Comparison of ENCODE assay signal across 18 cellular contexts in genomic region chr1:33151115-33151514, GRCh38. TPM values are rescaled to one million over a fixed set of nuclear protein-coding genes. Genes with fewer than 3 reads are reported as not detected.
DNase-seq lines count a peak whose midpoint lies in the region; ATAC-seq and TF ChIP-seq lines count a peak whose summit lies in the region.
"Had no signal": no experiment of that assay in that cellular context is flagged by ENCODE, and none has a peak within 500 bp of the region (broad histone marks: within the 10 kb centered on the region; RNA-seq: fewer than 3 reads in every experiment).

No MANE protein-coding gene starts in this region.

- TF ChIP-seq CTCF in type B pancreatic cell (conservative IDR thresholded peaks at IDR 0.05) (no peak), gastrocnemius medialis (IDR thresholded peaks at IDR 0.05 in 4 of 5, conservative IDR thresholded peaks at IDR 0.05 in 1 of 5) (no peak)

- peak overlapping the region in 2 of 4 donors; percentile 66 to 77 for H3K27ac ChIP-seq in gastrocnemius medialis
- H3K27ac ChIP-seq: cardiac muscle cell had no signal

- H3K4me1 ChIP-seq in gastrocnemius medialis: peaks cover 11 to 21% of the 10 kb centered on the region in 2 donors

- no peaks in the 10 kb centered on the region for H3K9me3 ChIP-seq in gastrocnemius medialis
- H3K9me3 ChIP-seq: gastroesophageal sphincter, tibial nerve had no signal

- H3K27me3 Mint-ChIP-seq in activated T-helper 1 cell treated with anti-CD3 and anti-CD28 coated beads, Interleukin-12 subunit alpha, Interleukin-12 subunit beta, Interleukin-2, Interleukin-4 antibody, amounts not matched to agents 30 ng/mL and 10 ng/mL and 1 ng/mL, durations not matched to agents 14 hours and 24 hours and 36 hours (ENCODE audit: insufficient read depth): no peaks in the 10 kb centered on the region
- H3K27me3 Mint-ChIP-seq in type B pancreatic cell: no peaks in the 10 kb centered on the region
- H3K27me3 Mint-ChIP-seq in activated T-cell treated with anti-CD3 and anti-CD28 coated beads, Interleukin-2, amount 50 U/mL, for 24 hours: no peaks in the 10 kb centered on the region
- H3K27me3 Mint-ChIP-seq: activated naive CD8-positive, alpha-beta T cell treated with anti-CD3 and anti-CD28 coated beads, Interleukin-2, amount 10 ng/mL, durations not matched to agents 7 days and 5 days had no signal

- no peak overlapping the region for H3K4me3 Mint-ChIP-seq in activated T-helper 1 cell treated with anti-CD3 and anti-CD28 coated beads, Interleukin-12 subunit alpha, Interleukin-12 subunit beta, Interleukin-2, Interleukin-4 antibody, amounts not matched to agents 30 ng/mL and 10 ng/mL and 1 ng/mL, durations not matched to agents 14 hours and 24 hours and 36 hours
- H3K4me3 Mint-ChIP-seq in type B pancreatic cell: peak overlapping the region; percentile 25
- H3K4me3 Mint-ChIP-seq in activated T-cell treated with anti-CD3 and anti-CD28 coated beads, Interleukin-2, amount 50 U/mL, for 24 hours: no peak overlapping the region
- H3K4me3 Mint-ChIP-seq: activated naive CD8-positive, alpha-beta T cell treated with anti-CD3 and anti-CD28 coated beads, Interleukin-2, amount 10 ng/mL, durations not matched to agents 7 days and 5 days had no signal

- TF ChIP-seq POLR2A in gastrocnemius medialis (IDR thresholded peaks at IDR 0.05): no peak

- in situ Hi-C loops in gastrocnemius medialis (cut with MboI; ENCODE audit: low sequenced_read_pairs in 4 of 4): no loop called here

- intact Hi-C loops in activated T-helper 1 cell treated with anti-CD3 and anti-CD28 coated beads, Interleukin-12 subunit alpha, Interleukin-12 subunit beta, Interleukin-2, Interleukin-4 antibody, amounts not matched to agents 30 ng/mL and 10 ng/mL and 1 ng/mL, durations not matched to agents 14 hours and 24 hours and 36 hours (cut with micrococcal nuclease): no loop called here
- intact Hi-C loops in left colon (cut with DNase I, micrococcal nuclease): no loop called here
- intact Hi-C loops in gastrocnemius medialis (cut with DNase I; ENCODE audit: low total_unique reads): no loop called here

- H3K4me3 ChIP-seq in gastrocnemius medialis: no peak overlapping the region
- H3K4me3 ChIP-seq: cardiac muscle cell, gastroesophageal sphincter, tibial nerve had no signal

- no peaks in the 10 kb centered on the region for H3K36me3 Mint-ChIP-seq in activated naive CD4-positive, alpha-beta T cell treated with anti-CD3 and anti-CD28 coated beads, Interleukin-2, amount 50 U/mL, for 72 hours
- peaks cover 7% of the 10 kb centered on the region for H3K36me3 Mint-ChIP-seq in activated T-helper 1 cell treated with anti-CD3 and anti-CD28 coated beads, Interleukin-12 subunit alpha, Interleukin-12 subunit beta, Interleukin-2, Interleukin-4 antibody, amounts not matched to agents 30 ng/mL and 10 ng/mL and 1 ng/mL, durations not matched to agents 14 hours and 24 hours and 36 hours (ENCODE audit: low read depth)
- H3K36me3 Mint-ChIP-seq in type B pancreatic cell: peaks cover 20% of the 10 kb centered on the region
- H3K36me3 Mint-ChIP-seq in activated T-cell treated with anti-CD3 and anti-CD28 coated beads, Interleukin-2, amount 50 U/mL, for 24 hours (ENCODE audit: low read depth): peaks cover 25% of the 10 kb centered on the region

- ATAC-seq in activated naive CD4-positive, alpha-beta T cell treated with anti-CD3 and anti-CD28 coated beads, Interleukin-2, amount 50 U/mL, for 72 hours: no peak
- ATAC-seq in left colon: peak; percentile 58
- ATAC-seq in HG02642 (IDR thresholded peaks at IDR 0.05; ENCODE audit: poor library complexity, unreplicated experiment): no peak
- ATAC-seq in gastrocnemius medialis: no peak
- ATAC-seq: gastroesophageal sphincter, Right ventricle myocardium inferior had no signal

- DNase-seq in activated naive CD4-positive, alpha-beta T cell treated with anti-CD3 and anti-CD28 coated beads, Interleukin-2, amount 50 U/mL, for 72 hours (ENCODE audit: low spot score in 2 of 2): no peak
- DNase-seq in activated naive CD4-positive, alpha-beta T cell (lab: John Stamatoyannopoulos, UW): no peak
- no peak for DNase-seq in activated T-helper 1 cell treated with anti-CD3 and anti-CD28 coated beads, Interleukin-12 subunit alpha, Interleukin-12 subunit beta, Interleukin-2, Interleukin-4 antibody, amounts not matched to agents 30 ng/mL and 10 ng/mL and 1 ng/mL, durations not matched to agents 14 hours and 24 hours and 36 hours (ENCODE audit: low spot score)
- no peak for DNase-seq in left colon
- DNase-seq in type B pancreatic cell (ENCODE audit: extremely low spot score, unreplicated experiment): no peak
- no peak for DNase-seq in activated T-cell treated with anti-CD3 and anti-CD28 coated beads, Interleukin-2, amount 50 U/mL, for 24 hours
- no peak for DNase-seq in gastrocnemius medialis
- DNase-seq: activated CD4-positive, alpha-beta T cell treated with anti-CD3 and anti-CD28 coated beads for 4 hours; activated naive CD8-positive, alpha-beta T cell treated with anti-CD3 and anti-CD28 coated beads, Interleukin-2, amount 10 ng/mL, durations not matched to agents 7 days and 5 days; activated T-cell treated with anti-CD3 and anti-CD28 coated beads for 4 hours; COR-L47; MV-4-11; stimulated activated CD4-positive, alpha-beta T cell treated with anti-CD3 and anti-CD28 coated beads, Interleukin-4, amount 100 ng/mL, for 24 hours had no signal

- H3K4me1 Mint-ChIP-seq in activated T-helper 1 cell treated with anti-CD3 and anti-CD28 coated beads, Interleukin-12 subunit alpha, Interleukin-12 subunit beta, Interleukin-2, Interleukin-4 antibody, amounts not matched to agents 30 ng/mL and 10 ng/mL and 1 ng/mL, durations not matched to agents 14 hours and 24 hours and 36 hours (ENCODE audit: low read depth): no peaks in the 10 kb centered on the region
- H3K4me1 Mint-ChIP-seq in type B pancreatic cell (ENCODE audit: unreplicated experiment): peaks cover 44% of the 10 kb centered on the region
- peaks cover 8% of the 10 kb centered on the region for H3K4me1 Mint-ChIP-seq in activated T-cell treated with anti-CD3 and anti-CD28 coated beads, Interleukin-2, amount 50 U/mL, for 24 hours (ENCODE audit: low read depth)

- H3K9me3 Mint-ChIP-seq in activated naive CD4-positive, alpha-beta T cell treated with anti-CD3 and anti-CD28 coated beads, Interleukin-2, amount 50 U/mL, for 72 hours: no peaks in the 10 kb centered on the region
- H3K9me3 Mint-ChIP-seq in activated T-helper 1 cell treated with anti-CD3 and anti-CD28 coated beads, Interleukin-12 subunit alpha, Interleukin-12 subunit beta, Interleukin-2, Interleukin-4 antibody, amounts not matched to agents 30 ng/mL and 10 ng/mL and 1 ng/mL, durations not matched to agents 14 hours and 24 hours and 36 hours: no peaks in the 10 kb centered on the region
- H3K9me3 Mint-ChIP-seq in type B pancreatic cell: no peaks in the 10 kb centered on the region
- no peaks in the 10 kb centered on the region for H3K9me3 Mint-ChIP-seq in activated T-cell treated with anti-CD3 and anti-CD28 coated beads, Interleukin-2, amount 50 U/mL, for 24 hours
- H3K9me3 Mint-ChIP-seq: activated naive CD8-positive, alpha-beta T cell treated with anti-CD3 and anti-CD28 coated beads, Interleukin-2, amount 10 ng/mL, durations not matched to agents 7 days and 5 days had no signal

- H3K36me3 ChIP-seq in gastrocnemius medialis: peaks cover 0 to 10% of the 10 kb centered on the region in 2 donors
- H3K36me3 ChIP-seq: cardiac muscle cell had no signal

- H3K27ac Mint-ChIP-seq in activated naive CD4-positive, alpha-beta T cell treated with anti-CD3 and anti-CD28 coated beads, Interleukin-2, amount 50 U/mL, for 72 hours: peak overlapping the region; percentile 62 to 84
- peak overlapping the region; percentile 46 for H3K27ac Mint-ChIP-seq in activated T-helper 1 cell treated with anti-CD3 and anti-CD28 coated beads, Interleukin-12 subunit alpha, Interleukin-12 subunit beta, Interleukin-2, Interleukin-4 antibody, amounts not matched to agents 30 ng/mL and 10 ng/mL and 1 ng/mL, durations not matched to agents 14 hours and 24 hours and 36 hours
- peak overlapping the region; percentile 68 for H3K27ac Mint-ChIP-seq in type B pancreatic cell
- no peak overlapping the region for H3K27ac Mint-ChIP-seq in activated T-cell treated with anti-CD3 and anti-CD28 coated beads, Interleukin-2, amount 50 U/mL, for 24 hours
- H3K27ac Mint-ChIP-seq: activated naive CD8-positive, alpha-beta T cell treated with anti-CD3 and anti-CD28 coated beads, Interleukin-2, amount 10 ng/mL, durations not matched to agents 7 days and 5 days had no signal

- H3K27me3 ChIP-seq in gastrocnemius medialis: no peaks in the 10 kb centered on the region
- H3K27me3 ChIP-seq: cardiac muscle cell, gastroesophageal sphincter, tibial nerve had no signal

RNA-seq across cellular contexts. Expression of gene TRIM62, which starts 30.7 kb away (rescaled TPM):
- total RNA-seq in activated naive CD4-positive, alpha-beta T cell treated with anti-CD3 and anti-CD28 coated beads, Interleukin-2, amount 50 U/mL, for 72 hours: 1 to 10 TPM; 5.3 to 5.4 TPM
- 4.1 and 4.5 TPM in 2 replicates for total RNA-seq in activated T-helper 1 cell treated with anti-CD3 and anti-CD28 coated beads, Interleukin-12 subunit alpha, Interleukin-12 subunit beta, Interleukin-2, Interleukin-4 antibody, amounts not matched to agents 30 ng/mL and 10 ng/mL and 1 ng/mL, durations not matched to agents 14 hours and 24 hours and 36 hours
- total RNA-seq in left colon (1 to 10 TPM; 4.5 to 6.7 TPM), type B pancreatic cell (ENCODE audit: low replicate concordance) (14.0 and 20.8 TPM in 2 replicates), gastrocnemius medialis (10 to 100 TPM in 1 of 4 donors, 1 to 10 TPM in 3; 3.3 to 10.8 (median 7.4) TPM)
